In the genomic region with DNA sequence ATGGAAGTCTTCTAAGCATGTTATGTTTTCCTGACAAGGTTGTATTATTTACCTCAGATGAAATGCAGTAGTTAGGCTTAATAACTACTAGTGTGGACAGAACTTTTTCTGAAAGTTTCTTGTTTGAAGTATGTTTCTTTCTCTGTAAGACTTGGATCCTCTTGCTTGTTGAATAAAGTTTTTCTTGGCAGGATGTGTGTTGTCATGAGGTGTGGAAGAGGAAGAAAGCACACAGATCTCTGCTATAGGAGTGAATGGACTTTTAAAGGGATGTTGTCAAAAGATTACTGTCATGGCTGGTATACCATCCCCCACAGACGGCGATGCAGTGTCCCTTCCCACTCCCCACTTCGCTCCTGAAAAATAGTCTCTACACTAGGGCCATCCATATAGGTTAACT, we compare ENCODE assay signal across 9 cellular contexts. TPM values are rescaled to one million over a fixed set of nuclear protein-coding genes. Genes with fewer than 3 reads are reported as not detected.
DNase-seq lines count a peak whose midpoint lies in the region; ATAC-seq, FAIRE-seq and TF ChIP-seq lines count a peak whose summit lies in the region.
"Had no signal": no experiment of that assay in that cellular context is flagged by ENCODE, and none has a peak within 500 bp of the region (broad histone marks: within the 10 kb centered on the region; RNA-seq: fewer than 3 reads in every experiment).

No MANE protein-coding gene starts in this region.

- no peak for DNase-seq in GM18507 (ENCODE audit: extremely low spot score, insufficient read length, low read depth)
- DNase-seq in T-cell: no peak
- no peak for DNase-seq in endothelial cell (ENCODE audit: low spot score)
- no peak for DNase-seq in progenitor cell of endocrine pancreas (ENCODE audit: low spot score, unreplicated experiment)
- no peak for DNase-seq in NCI-H1092 treated with DMSO at 0.1 percent for 48 hours (lab: John Stamatoyannopoulos, UW)
- DNase-seq: left colon, NCI-H524 treated with DMSO at 0.1 percent for 48 hours had no signal

- no peak for ATAC-seq in T-cell (replicated peaks in 1 of 4)
- ATAC-seq in HG03354 (IDR thresholded peaks at IDR 0.05; ENCODE audit: poor library complexity, severe bottlenecking, unreplicated experiment): no peak
- no peak for ATAC-seq in HG02884 (IDR thresholded peaks at IDR 0.05; ENCODE audit: unreplicated experiment)
- ATAC-seq: left colon had no signal

- CTCF ChIA-PET in T-cell (lab: Charles Lee): interaction anchor here (0.6 to 2.4 kb wide), 8 partner anchors 8 to 555 kb away, joined by 3 to 31 read pairs (median 8); no protein-coding TSS in a partner anchor

- H3K4me3 Mint-ChIP-seq in T-cell (peak overlapping the region; percentile 80 to 99 (median 96)), endothelial cell (ENCODE audit: unreplicated experiment) (peak overlapping the region; percentile 86), progenitor cell of endocrine pancreas (ENCODE audit: low read depth) (peak overlapping the region; percentile 8)

- peak; percentile 38 for FAIRE-seq in GM18507 (lab: Jason Lieb, UNC)

- H3K27me3 Mint-ChIP-seq in T-cell: no peaks in the 10 kb centered on the region
- H3K27me3 Mint-ChIP-seq in endothelial cell (ENCODE audit: unreplicated experiment): peaks cover 19% of the 10 kb centered on the region
- no peaks in the 10 kb centered on the region for H3K27me3 Mint-ChIP-seq in progenitor cell of endocrine pancreas

- POLR2A ChIA-PET in T-cell (lab: Charles Lee): interaction anchor here in 1 of 2 donors (0.5 to 1.5 kb wide), 3 partner anchors 8 to 895 kb away, joined by 3 to 4 read pairs (median 4); no protein-coding TSS in a partner anchor

- H3K36me3 Mint-ChIP-seq in T-cell (peaks cover 11% of the 10 kb centered on the region), endothelial cell (ENCODE audit: low read depth, unreplicated experiment) (peaks cover 10% of the 10 kb centered on the region), progenitor cell of endocrine pancreas (ENCODE audit: insufficient read depth) (peaks cover 3% of the 10 kb centered on the region)

- H3K9me3 Mint-ChIP-seq in T-cell (no peaks in the 10 kb centered on the region), endothelial cell (ENCODE audit: unreplicated experiment) (no peaks in the 10 kb centered on the region), progenitor cell of endocrine pancreas (ENCODE audit: low read depth) (no peaks in the 10 kb centered on the region)

- TF ChIP-seq CTCF in endothelial cell (IDR thresholded peaks at IDR 0.05; ENCODE audit: unreplicated experiment) (no peak), progenitor cell of endocrine pancreas (IDR thresholded peaks at IDR 0.05; ENCODE audit: unreplicated experiment) (no peak)

- H3K27ac Mint-ChIP-seq in T-cell (peak overlapping the region; percentile 95 to 97), endothelial cell (ENCODE audit: unreplicated experiment) (peak overlapping the region; percentile 94), progenitor cell of endocrine pancreas (peak overlapping the region; percentile 8)

- peaks cover 63 to 73% (median 66%) of the 10 kb centered on the region in 3 donors for H3K4me1 Mint-ChIP-seq in T-cell
- peaks cover 53% of the 10 kb centered on the region for H3K4me1 Mint-ChIP-seq in endothelial cell (ENCODE audit: unreplicated experiment)
- peaks cover 21% of the 10 kb centered on the region for H3K4me1 Mint-ChIP-seq in progenitor cell of endocrine pancreas (ENCODE audit: low read depth)

RNA-seq across cellular contexts. Expression of a gene that starts 2.6 kb away (rescaled TPM):
- total RNA-seq in T-cell (100 to 1,000 TPM in 1 of 5 donors, 10 to 100 TPM in 4; 91.7 to 102 (median 96.7) TPM), endothelial cell (ENCODE audit: unreplicated experiment) (48.7 TPM), progenitor cell of endocrine pancreas (44.1 and 49.0 TPM in 2 replicates)

Comparison
In these comparisons a context has a peak if more than half of its experiments do, and no peak if none do; other contexts are left out.
1. H3K27ac Mint-ChIP-seq: peak in every context shown above with its lines; median percentile 96 in T-cell; 94 in endothelial cell; 8 in progenitor cell of endocrine pancreas.
2. H3K4me3 Mint-ChIP-seq: peak in every context shown above with its lines; median percentile 96 in T-cell; 86 in endothelial cell; 8 in progenitor cell of endocrine pancreas.